8 cellular contexts compared by ENCODE assay signal in genomic region chr13:113393226-113393571, GRCh38. TPM values are rescaled to one million over a fixed set of nuclear protein-coding genes. Genes with fewer than 3 reads are reported as not detected.
DNase-seq lines count a peak whose midpoint lies in the region; ATAC-seq and TF ChIP-seq lines count a peak whose summit lies in the region.

No MANE protein-coding gene starts in this region.

- H4K91ac ChIP-seq in H9 (ENCODE audit: insufficient read length, low read depth, low read length), result no peak overlapping the region

- H3K4me1 ChIP-seq in H9 (ENCODE audit: insufficient read depth, low read length), result peaks cover 9% of the 10 kb centered on the region

- no peak overlapping the region for H2BK20ac ChIP-seq in H9 (ENCODE audit: low read depth, low read length, poor library complexity, severe bottlenecking)

- H3K27me3 Mint-ChIP-seq in H9 (ENCODE audit: low read depth), result no peaks in the 10 kb centered on the region; the same call in 1 of the 2 replicates
- no peaks in the 10 kb centered on the region for H3K27me3 Mint-ChIP-seq in T-helper 2 cell treated with Interferon-gamma antibody and Interleukin-4, amounts not matched to agents 5 μg/mL and 100 μg/mL, for 36 hours (ENCODE audit: low read depth)

- peaks cover 4% of the 10 kb centered on the region for H3K23me2 ChIP-seq in H9 (ENCODE audit: insufficient read length, low read depth, low read length, poor library complexity, severe bottlenecking)

- H3K9me3 Mint-ChIP-seq in H9, result peaks cover 22 to 23% of the 10 kb centered on the region in 2 experiments
- H3K9me3 Mint-ChIP-seq in T-helper 2 cell treated with Interferon-gamma antibody and Interleukin-4, amounts not matched to agents 5 μg/mL and 100 μg/mL, for 36 hours, result no peaks in the 10 kb centered on the region

- H2AFZ ChIP-seq in H9 (ENCODE audit: low read length), result no peak overlapping the region

- no peaks in the 10 kb centered on the region for H3K27me3 ChIP-seq in H9 (ENCODE audit: insufficient read depth, low read length)

- H2BK5ac ChIP-seq in H9 (ENCODE audit: insufficient read length, low read length), result no peak overlapping the region

- intact Hi-C loops in cardiac septum (cut with DNase I), result loop anchor here (2.0 to 5.0 kb wide), 4 partner anchors 96 to 451 kb away; partner anchors contain the start of gene LAMP1

- no peak overlapping the region for H3T11ph ChIP-seq in H9 (ENCODE audit: low read length)

- H3K4me3 ChIP-seq in skin epidermis, result peak overlapping the region; percentile 38 to 69 (median 47)

- no peaks in the 10 kb centered on the region for H3K79me2 ChIP-seq in H9 (ENCODE audit: insufficient read depth, low read length)

- H2BK12ac ChIP-seq in H9 (ENCODE audit: insufficient read length, low read depth, low read length), result no peak overlapping the region

- TF ChIP-seq CTCF in H9 (conservative IDR thresholded peaks at IDR 0.05), result no peak

- no peak overlapping the region for H3K18ac ChIP-seq in H9 (ENCODE audit: insufficient read length, low read depth, low read length)

- H3K56ac ChIP-seq in H9 (ENCODE audit: insufficient read length, low read depth, low read length), result no peak overlapping the region

- peak overlapping the region; percentile 59 for H3K14ac ChIP-seq in H9 (ENCODE audit: insufficient read depth, low read length)

- DNase-seq in H9 (no peak), cardiac septum (ENCODE audit: low spot score) (peak; percentile 75), KBM-7 (no peak), iPS-NIHi11 (ENCODE audit: low spot score) (no peak), NCI-H1694 treated with DMSO at 0.1 percent for 48 hours (lab: John Stamatoyannopoulos, UW) (no peak)
- DNase-seq in T-helper 2 cell treated with Interferon-gamma antibody and Interleukin-4, amounts not matched to agents 5 μg/mL and 100 μg/mL, for 36 hours (ENCODE audit: low spot score), result no peak

- peaks cover 12 to 22% (median 21%) of the 10 kb centered on the region in 3 experiments; a peak in 6 of 7 replicates for H3K36me3 Mint-ChIP-seq in H9 (ENCODE audit: insufficient read depth in 1 of 3, low read depth in 3 of 3)
- H3K36me3 Mint-ChIP-seq in T-helper 2 cell treated with Interferon-gamma antibody and Interleukin-4, amounts not matched to agents 5 μg/mL and 100 μg/mL, for 36 hours (ENCODE audit: low read depth), result no peaks in the 10 kb centered on the region

- H3K9ac ChIP-seq in H9 (ENCODE audit: extremely low read depth, insufficient read length, low read length), result peak overlapping the region; percentile 27

- no peak overlapping the region for H4K8ac ChIP-seq in H9 (replicated peaks; ENCODE audit: insufficient read length, low read depth, low read length)

- peaks cover 25 to 26% of the 10 kb centered on the region in 2 experiments for H3K4me1 Mint-ChIP-seq in H9
- peaks cover 4% of the 10 kb centered on the region for H3K4me1 Mint-ChIP-seq in T-helper 2 cell treated with Interferon-gamma antibody and Interleukin-4, amounts not matched to agents 5 μg/mL and 100 μg/mL, for 36 hours (ENCODE audit: low read depth)

- H3K4me3 Mint-ChIP-seq in H9, result peak overlapping the region; percentile 65 to 77
- peak overlapping the region; percentile 93 for H3K4me3 Mint-ChIP-seq in T-helper 2 cell treated with Interferon-gamma antibody and Interleukin-4, amounts not matched to agents 5 μg/mL and 100 μg/mL, for 36 hours

- H3K27ac ChIP-seq in H9 (ENCODE audit: insufficient read length, low read depth, low read length) (no peak overlapping the region), skin epidermis (peak overlapping the region in 3 of 21 experiments; percentile 71 to 82 (median 73))

- no peak overlapping the region for H2AK5ac ChIP-seq in H9 (ENCODE audit: insufficient read length, low read length)

- WGBS in H9 (ENCODE audit: extremely low coverage, insufficient read length, low lambda C conversion rate), result no CpG with 5 or more reads among the region's 13 CpGs

- no peak overlapping the region for H3K23ac ChIP-seq in H9 (ENCODE audit: insufficient read length, low read depth, low read length)

- no peak overlapping the region for H2BK15ac ChIP-seq in H9 (ENCODE audit: low read depth, low read length)

- no peak overlapping the region for H2BK120ac ChIP-seq in H9 (ENCODE audit: low read depth, low read length, poor library complexity, severe bottlenecking)

- no peaks in the 10 kb centered on the region for H4K20me1 ChIP-seq in H9 (ENCODE audit: control insufficient read depth, insufficient read depth, insufficient read length)

- H3K4ac ChIP-seq in H9 (ENCODE audit: low read depth, low read length), result no peak overlapping the region

- H4K5ac ChIP-seq in H9 (ENCODE audit: insufficient read length, low read depth, low read length), result no peak overlapping the region

- in situ Hi-C loops in KBM-7 (cut with MboI; ENCODE audit: low pct_unique_long_range_greater_than_20kb, low sequenced_read_pairs), result no loop called here

- peak overlapping the region in 1 of 3 experiments; percentile 37; a peak in 3 of 7 replicates for H3K27ac Mint-ChIP-seq in H9
- peak overlapping the region; percentile 26 for H3K27ac Mint-ChIP-seq in T-helper 2 cell treated with Interferon-gamma antibody and Interleukin-4, amounts not matched to agents 5 μg/mL and 100 μg/mL, for 36 hours

- ATAC-seq in HG02870 (IDR thresholded peaks at IDR 0.05; ENCODE audit: unreplicated experiment), result no peak

- H3K79me1 ChIP-seq in H9 (ENCODE audit: insufficient read depth, low read depth, low read length, poor library complexity, severe bottlenecking), result no peaks in the 10 kb centered on the region

- peak overlapping the region; percentile 79 for H3K4me2 ChIP-seq in H9 (ENCODE audit: insufficient read depth, insufficient read length, low read length)

- H3K9me3 ChIP-seq in H9 (ENCODE audit: control insufficient read depth, low read depth, low read length), result no peaks in the 10 kb centered on the region

RNA-seq across cellular contexts. Expression of gene GRTP1, which starts 29.3 kb away (rescaled TPM):
- 54.8 and 55.0 TPM in 2 replicates for total RNA-seq in H9 (2021)
- total RNA-seq in cardiac septum, result 0.70 TPM

Comparison
In these comparisons a context has a peak if more than half of its experiments do, and no peak if none do; other contexts are left out.
1. RNA of gene GRTP1, which starts 29.3 kb away (total RNA-seq): 54.8 to 55.0 TPM in H9; 0.70 TPM in cardiac septum (single experiment); every median in the first group is over 10 times any median in the second.